ENCODE assay signal across 19 cellular contexts in genomic region chr6:6784514-6785162, GRCh38.
DNase-seq lines count a peak whose midpoint lies in the region; ATAC-seq and TF ChIP-seq lines count a peak whose summit lies in the region.
"Had no signal": no experiment of that assay in that cellular context is flagged by ENCODE, and none has a peak within 500 bp of the region (broad histone marks: within the 10 kb centered on the region; RNA-seq: fewer than 3 reads in every experiment).

No MANE protein-coding gene starts in this region.

- H3K4me3 ChIP-seq in left ventricle myocardium inferior (no peak overlapping the region), SK-N-MC (no peak overlapping the region), fibroblast of mammary gland (ENCODE audit: control insufficient read depth, low read depth, low read length) (no peak overlapping the region), thyroid gland (replicated peaks in 1 of 3) (no peak overlapping the region)
- H3K4me3 ChIP-seq: A549 had no signal

- CTCF ChIA-PET in activated CD8-positive, alpha-beta T cell treated with anti-CD3 and anti-CD28 coated beads for 36 hours (lab: Charles Lee) = interaction anchor here (1.0 kb wide), 2 partner anchors 14 to 26 kb away, joined by 3 to 4 read pairs; no protein-coding TSS in a partner anchor

- no peaks in the 10 kb centered on the region for H3K36me3 ChIP-seq in left ventricle myocardium inferior
- H3K36me3 ChIP-seq in SK-N-MC (ENCODE audit: insufficient read depth, low read length) = no peaks in the 10 kb centered on the region
- no peaks in the 10 kb centered on the region for H3K36me3 ChIP-seq in thyroid gland

- POLR2A ChIA-PET in activated CD8-positive, alpha-beta T cell treated with anti-CD3 and anti-CD28 coated beads for 36 hours (lab: Charles Lee) = interaction anchor here (1.7 kb wide), 1 partner anchor 10 kb away, joined by 4 read pairs; no protein-coding TSS in a partner anchor

- WGBS in thyroid gland, 2 donors = 59 to 70% methylated on average over 2 of the region's 2 CpGs

- no peaks in the 10 kb centered on the region for H3K27me3 ChIP-seq in left ventricle myocardium inferior (ENCODE audit: low read depth)
- H3K27me3 ChIP-seq in thyroid gland = no peaks in the 10 kb centered on the region

- DNase-seq in left ventricle myocardium superior (no peak), left ventricle myocardium inferior (no peak), SK-N-MC (ENCODE audit: low read depth, low spot score) (no peak), fibroblast of mammary gland (ENCODE audit: low read depth) (peak; percentile 19), thyroid gland (no peak), G401 (ENCODE audit: low spot score) (no peak)
- DNase-seq in activated CD8-positive, alpha-beta T cell treated with anti-CD3 and anti-CD28 coated beads for 36 hours = no peak
- DNase-seq: DMS53, H7, NCI-H1694, NCI-H2081, NCI-H2171, NCI-H345, NCI-H524, OCI-M1 had no signal

- no peaks in the 10 kb centered on the region for H3K9me3 Mint-ChIP-seq in activated CD8-positive, alpha-beta T cell treated with anti-CD3 and anti-CD28 coated beads for 36 hours
- H3K9me3 Mint-ChIP-seq: CD14-positive monocyte had no signal

- no peak overlapping the region for H3K9ac ChIP-seq in SK-N-MC (ENCODE audit: insufficient read length)

- TF ChIP-seq POLR2A in thyroid gland (IDR thresholded peaks at IDR 0.05) = no peak

- no peaks in the 10 kb centered on the region for H3K4me1 Mint-ChIP-seq in activated CD8-positive, alpha-beta T cell treated with anti-CD3 and anti-CD28 coated beads for 36 hours (ENCODE audit: low read depth)
- H3K4me1 Mint-ChIP-seq: B cell had no signal

- peak; percentile 47 for ATAC-seq in left ventricle myocardium superior
- no peak for ATAC-seq in GM18858 (IDR thresholded peaks at IDR 0.05; ENCODE audit: unreplicated experiment)
- ATAC-seq in activated CD8-positive, alpha-beta T cell treated with anti-CD3 and anti-CD28 coated beads for 36 hours = no peak
- ATAC-seq: A549 had no signal

- no peak overlapping the region for H3K27ac Mint-ChIP-seq in activated CD8-positive, alpha-beta T cell treated with anti-CD3 and anti-CD28 coated beads for 36 hours
- H3K27ac Mint-ChIP-seq: B cell had no signal

- peaks cover 2% of the 10 kb centered on the region for H3K27me3 Mint-ChIP-seq in activated CD8-positive, alpha-beta T cell treated with anti-CD3 and anti-CD28 coated beads for 36 hours

- intact Hi-C loops in left ventricle myocardium superior (cut with micrococcal nuclease) (no loop called here), left ventricle myocardium inferior (cut with micrococcal nuclease) (no loop called here), thyroid gland (cut with DNase I) (no loop called here)
- intact Hi-C loops in activated CD8-positive, alpha-beta T cell treated with anti-CD3 and anti-CD28 coated beads for 36 hours (cut with micrococcal nuclease) = no loop called here

- H3K27ac ChIP-seq in left ventricle myocardium inferior (replicated peaks) (no peak overlapping the region), SK-N-MC (peak overlapping the region; percentile 69; the same call in 1 of the 2 replicates), thyroid gland (peak overlapping the region in 2 of 3 donors; percentile 20 to 44)
- H3K27ac ChIP-seq: A549 had no signal

- H3K9me3 ChIP-seq in left ventricle myocardium inferior (replicated peaks) (no peaks in the 10 kb centered on the region), SK-N-MC (ENCODE audit: low read depth, low read length) (no peaks in the 10 kb centered on the region), thyroid gland (no peaks in the 10 kb centered on the region)
- H3K9me3 ChIP-seq: A549 had no signal

- no peaks in the 10 kb centered on the region for H3K36me3 Mint-ChIP-seq in activated CD8-positive, alpha-beta T cell treated with anti-CD3 and anti-CD28 coated beads for 36 hours (ENCODE audit: low read depth)

- TF ChIP-seq CTCF in left ventricle myocardium inferior (IDR thresholded peaks at IDR 0.05; ENCODE audit: borderline replicate concordance) (no peak), fibroblast of mammary gland (conservative IDR thresholded peaks at IDR 0.05; ENCODE audit: control insufficient read depth, insufficient read depth, low read depth, low read length) (no peak), thyroid gland (IDR thresholded peaks at IDR 0.05) (no peak)
- no peak for TF ChIP-seq CTCF in activated CD8-positive, alpha-beta T cell treated with anti-CD3 and anti-CD28 coated beads for 36 hours (IDR thresholded peaks at IDR 0.05)

- H3K4me1 ChIP-seq in left ventricle myocardium inferior (peaks cover 12% of the 10 kb centered on the region), thyroid gland (peaks cover 24 to 40% of the 10 kb centered on the region in 2 donors)

- in situ Hi-C loops in G401 (cut with HindIII; ENCODE audit: low sequenced_read_pairs) = no loop called here

- H3K4me3 Mint-ChIP-seq in activated CD8-positive, alpha-beta T cell treated with anti-CD3 and anti-CD28 coated beads for 36 hours = no peak overlapping the region
- H3K4me3 Mint-ChIP-seq: B cell, CD14-positive monocyte had no signal
